In genomic region chr19:14116918-14117578, GRCh38 we compare ENCODE assay signal across 8 cellular contexts. TPM values are rescaled to one million over a fixed set of nuclear protein-coding genes. Genes with fewer than 3 reads are reported as not detected.
DNase-seq lines count a peak whose midpoint lies in the region; ATAC-seq and FAIRE-seq lines count a peak whose summit lies in the region.

No MANE protein-coding gene starts in this region.

- H3K27me3 Mint-ChIP-seq in activated naive CD4-positive, alpha-beta T cell treated with anti-CD3 and anti-CD28 coated beads for 36 hours (ENCODE audit: low read depth): no peaks in the 10 kb centered on the region

- H3K4me1 Mint-ChIP-seq in activated naive CD4-positive, alpha-beta T cell treated with anti-CD3 and anti-CD28 coated beads for 36 hours (ENCODE audit: low read depth): peaks cover 49% of the 10 kb centered on the region

- ATAC-seq in GM18868 (IDR thresholded peaks at IDR 0.05; ENCODE audit: unreplicated experiment) (peak; percentile 2), HG03342 (IDR thresholded peaks at IDR 0.05; ENCODE audit: unreplicated experiment) (peak; percentile 6), left ventricle myocardium superior (no peak)

- H3K4me3 ChIP-seq in skeletal muscle cell (ENCODE audit: low read depth, low read length): peak overlapping the region; percentile 88

- FAIRE-seq in frontal cortex (lab: Jason Lieb, UNC): no peak

- peaks cover 3% of the 10 kb centered on the region for H3K36me3 Mint-ChIP-seq in activated naive CD4-positive, alpha-beta T cell treated with anti-CD3 and anti-CD28 coated beads for 36 hours (ENCODE audit: low read depth)

- peak overlapping the region; percentile 6 for H3K27ac Mint-ChIP-seq in activated naive CD4-positive, alpha-beta T cell treated with anti-CD3 and anti-CD28 coated beads for 36 hours

- CTCF ChIA-PET in activated naive CD4-positive, alpha-beta T cell treated with anti-CD3 and anti-CD28 coated beads for 36 hours (lab: Charles Lee): interaction anchor here (0.8 to 1.1 kb wide), 3 partner anchors 20 to 238 kb away, joined by 3 to 6 read pairs (median 3); partner anchors contain the start of gene ASF1B

- DNase-seq in activated naive CD4-positive, alpha-beta T cell treated with anti-CD3 and anti-CD28 coated beads for 36 hours: no peak
- DNase-seq in left ventricle myocardium superior (peak; percentile 65), skeletal muscle cell (ENCODE audit: low read depth) (no peak), superior temporal gyrus (ENCODE audit: extremely low spot score) (no peak), H4 (ENCODE audit: low spot score) (no peak), frontal cortex (ENCODE audit: low spot score in 2 of 2) (no peak)

- peak overlapping the region; percentile 83 for H3K4me3 Mint-ChIP-seq in activated naive CD4-positive, alpha-beta T cell treated with anti-CD3 and anti-CD28 coated beads for 36 hours

- no peaks in the 10 kb centered on the region for H3K9me3 Mint-ChIP-seq in activated naive CD4-positive, alpha-beta T cell treated with anti-CD3 and anti-CD28 coated beads for 36 hours

- intact Hi-C loops in activated naive CD4-positive, alpha-beta T cell treated with anti-CD3 and anti-CD28 coated beads for 36 hours (cut with micrococcal nuclease): loop anchor here (1.0 kb wide), 2 partner anchors 19 to 26 kb away; partner anchors contain the start of gene ASF1B
- intact Hi-C loops in left ventricle myocardium superior (cut with micrococcal nuclease): no loop called here

RNA-seq across cellular contexts. Expression of gene PRKACA, which starts 0.5 kb away (rescaled TPM):
- total RNA-seq in activated naive CD4-positive, alpha-beta T cell treated with anti-CD3 and anti-CD28 coated beads for 36 hours: 10 to 100 TPM; 48.2 to 60.0 TPM
- total RNA-seq in left ventricle myocardium superior: 514 TPM
- 36.9 and 48.1 TPM in 2 replicates for total RNA-seq in H4 (2014; rRNA removed; shearing (Covaris generic))
- 22.0 TPM for total RNA-seq in frontal cortex

RNA-seq across cellular contexts. Expression of gene ASF1B, which starts 19.3 kb away (rescaled TPM):
- 10 to 100 TPM; 54.7 to 56.6 TPM for total RNA-seq in activated naive CD4-positive, alpha-beta T cell treated with anti-CD3 and anti-CD28 coated beads for 36 hours
- 1.6 TPM for total RNA-seq in left ventricle myocardium superior
- 77.7 and 77.8 TPM in 2 replicates for total RNA-seq in H4 (2014; rRNA removed; shearing (Covaris generic))
- 1.2 TPM for total RNA-seq in frontal cortex

RNA-seq across cellular contexts. Expression of gene SAMD1, which starts 26.5 kb away (rescaled TPM):
- 10 to 100 TPM; 50.9 to 53.0 TPM for total RNA-seq in activated naive CD4-positive, alpha-beta T cell treated with anti-CD3 and anti-CD28 coated beads for 36 hours
- 58.0 TPM for total RNA-seq in left ventricle myocardium superior
- 20.0 and 21.8 TPM in 2 replicates for total RNA-seq in H4 (2014; rRNA removed; shearing (Covaris generic))
- 43.2 TPM for total RNA-seq in frontal cortex

RNA-seq across cellular contexts. Expression of gene C19orf67, which starts 31.5 kb away (rescaled TPM):
- not detected for total RNA-seq in activated naive CD4-positive, alpha-beta T cell treated with anti-CD3 and anti-CD28 coated beads for 36 hours
- total RNA-seq in left ventricle myocardium superior: not detected
- total RNA-seq in H4 (2014; rRNA removed; shearing (Covaris generic)): not detected in 2 replicates
- not detected for total RNA-seq in frontal cortex

RNA-seq across cellular contexts. Expression of gene MISP3, which starts 44.5 kb away (rescaled TPM):
- total RNA-seq in activated naive CD4-positive, alpha-beta T cell treated with anti-CD3 and anti-CD28 coated beads for 36 hours: under 1 TPM; 0.45 to 0.96 TPM
- total RNA-seq in left ventricle myocardium superior: 6.8 TPM
- 0.35 and 3.3 TPM in 2 replicates for total RNA-seq in H4 (2014; rRNA removed; shearing (Covaris generic))
- total RNA-seq in frontal cortex: 0.41 TPM

Comparison
In these comparisons a context has a peak if more than half of its experiments do, and no peak if none do; other contexts are left out.
1. RNA of gene ASF1B, which starts 19.3 kb away (total RNA-seq): 77.7 to 77.8 TPM in H4 and 54.7 to 56.6 TPM in activated naive CD4-positive, alpha-beta T cell treated with anti-CD3 and anti-CD28 coated beads for 36 hours; 1.6 TPM in left ventricle myocardium superior (single experiment) and 1.2 TPM in frontal cortex (single experiment); every median in the first group is over 10 times any median in the second.